ENCODE assay signal across 19 cellular contexts in the genomic region with DNA sequence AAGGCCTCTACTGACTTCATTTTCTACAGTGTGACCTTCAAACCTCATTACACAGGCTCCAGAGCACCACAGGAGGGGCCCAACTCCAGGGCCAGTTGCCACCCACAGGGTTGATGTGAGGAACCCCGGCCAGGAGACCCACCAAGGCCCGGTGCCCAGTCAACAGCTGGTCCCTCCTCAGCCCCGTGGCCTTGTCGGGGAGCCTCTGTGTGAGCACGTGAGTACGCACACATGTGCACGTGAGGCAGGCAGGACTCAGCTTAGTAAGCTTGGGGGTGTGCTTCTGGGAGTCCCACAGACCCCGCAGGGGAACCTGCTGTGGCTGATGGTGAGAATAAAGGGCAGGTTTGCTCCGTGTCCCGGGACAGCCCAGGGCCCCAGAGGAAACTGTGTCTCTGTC.
"Had no signal": no experiment of that assay in that cellular context is flagged by ENCODE, and none has a peak within 500 bp of the region (broad histone marks: within the 10 kb centered on the region; RNA-seq: fewer than 3 reads in every experiment).

No MANE protein-coding gene starts in this region.

- ATAC-seq: activated CD8-positive, alpha-beta T cell treated with anti-CD3 and anti-CD28 coated beads for 36 hours; activated naive CD8-positive, alpha-beta T cell treated with anti-CD3 and anti-CD28 coated beads, Interleukin-2, amount 50 U/mL, for 24 hours; gastrocnemius medialis; left colon; sciatic nerve; T-cell had no signal

- H3K4me1 ChIP-seq: prostate gland, uterus had no signal

- H3K36me3 ChIP-seq: gastrocnemius medialis, prostate gland, spleen, uterus, WERI-Rb-1 had no signal

- H3K27ac Mint-ChIP-seq: activated CD8-positive, alpha-beta T cell treated with anti-CD3 and anti-CD28 coated beads for 36 hours; activated naive CD8-positive, alpha-beta T cell treated with anti-CD3 and anti-CD28 coated beads, Interleukin-2, amount 50 U/mL, for 24 hours; activated T-helper 1 cell treated with anti-CD3 and anti-CD28 coated beads, Interleukin-12 subunit alpha, Interleukin-12 subunit beta, Interleukin-2, Interleukin-4 antibody, amounts not matched to agents 30 ng/mL and 10 ng/mL and 1 ng/mL, durations not matched to agents 14 hours and 24 hours and 36 hours; natural killer cell treated with Interleukin-12 subunit alpha and Interleukin-12 subunit beta and Interleukin-15 and Interleukin-18, amount 100 ng/mL, for 72 hours; T-cell had no signal

- H3K4me3 ChIP-seq: gastrocnemius medialis, heart right ventricle, prostate gland, spleen, uterus had no signal

- H3K27me3 ChIP-seq: gastrocnemius medialis, heart right ventricle, uterus had no signal

- H3K27ac ChIP-seq: gastrocnemius medialis, heart right ventricle, prostate gland, spleen, uterus, WERI-Rb-1 had no signal

- H3K27me3 Mint-ChIP-seq: activated naive CD8-positive, alpha-beta T cell treated with anti-CD3 and anti-CD28 coated beads, Interleukin-2, amount 50 U/mL, for 24 hours; natural killer cell treated with Interleukin-12 subunit alpha and Interleukin-12 subunit beta and Interleukin-15 and Interleukin-18, amount 100 ng/mL, for 72 hours had no signal

- H3K36me3 Mint-ChIP-seq: natural killer cell treated with Interleukin-12 subunit alpha and Interleukin-12 subunit beta and Interleukin-15 and Interleukin-18, amount 100 ng/mL, for 72 hours; T-cell had no signal

- H3K4me3 Mint-ChIP-seq: activated CD8-positive, alpha-beta T cell treated with anti-CD3 and anti-CD28 coated beads for 36 hours; activated naive CD8-positive, alpha-beta T cell treated with anti-CD3 and anti-CD28 coated beads, Interleukin-2, amount 50 U/mL, for 24 hours; activated T-helper 1 cell treated with anti-CD3 and anti-CD28 coated beads, Interleukin-12 subunit alpha, Interleukin-12 subunit beta, Interleukin-2, Interleukin-4 antibody, amounts not matched to agents 30 ng/mL and 10 ng/mL and 1 ng/mL, durations not matched to agents 14 hours and 24 hours and 36 hours; natural killer cell treated with Interleukin-12 subunit alpha and Interleukin-12 subunit beta and Interleukin-15 and Interleukin-18, amount 100 ng/mL, for 72 hours; T-cell had no signal

- H3K4me1 Mint-ChIP-seq: activated naive CD8-positive, alpha-beta T cell treated with anti-CD3 and anti-CD28 coated beads, Interleukin-2, amount 50 U/mL, for 24 hours; T-cell had no signal

- H3K9me3 Mint-ChIP-seq: activated CD8-positive, alpha-beta T cell treated with anti-CD3 and anti-CD28 coated beads for 36 hours; activated naive CD8-positive, alpha-beta T cell treated with anti-CD3 and anti-CD28 coated beads, Interleukin-2, amount 50 U/mL, for 24 hours; activated T-helper 1 cell treated with anti-CD3 and anti-CD28 coated beads, Interleukin-12 subunit alpha, Interleukin-12 subunit beta, Interleukin-2, Interleukin-4 antibody, amounts not matched to agents 30 ng/mL and 10 ng/mL and 1 ng/mL, durations not matched to agents 14 hours and 24 hours and 36 hours; natural killer cell treated with Interleukin-12 subunit alpha and Interleukin-12 subunit beta and Interleukin-15 and Interleukin-18, amount 100 ng/mL, for 72 hours had no signal

- H3K9me3 ChIP-seq: gastrocnemius medialis, prostate gland, SK-N-SH, uterus had no signal

- DNase-seq: activated CD4-positive, alpha-beta T cell treated with anti-CD3 and anti-CD28 coated beads for 4 hours; activated CD8-positive, alpha-beta T cell treated with anti-CD3 and anti-CD28 coated beads for 36 hours; activated naive CD8-positive, alpha-beta T cell treated with anti-CD3 and anti-CD28 coated beads, Interleukin-2, amount 50 U/mL, for 24 hours; aorta; erythroblast; gastrocnemius medialis; heart right ventricle; nucleus accumbens; SK-N-SH; spleen; T-helper 9 cell; uterus; WERI-Rb-1 had no signal
